25 cellular contexts compared by ENCODE assay signal in the genomic region with DNA sequence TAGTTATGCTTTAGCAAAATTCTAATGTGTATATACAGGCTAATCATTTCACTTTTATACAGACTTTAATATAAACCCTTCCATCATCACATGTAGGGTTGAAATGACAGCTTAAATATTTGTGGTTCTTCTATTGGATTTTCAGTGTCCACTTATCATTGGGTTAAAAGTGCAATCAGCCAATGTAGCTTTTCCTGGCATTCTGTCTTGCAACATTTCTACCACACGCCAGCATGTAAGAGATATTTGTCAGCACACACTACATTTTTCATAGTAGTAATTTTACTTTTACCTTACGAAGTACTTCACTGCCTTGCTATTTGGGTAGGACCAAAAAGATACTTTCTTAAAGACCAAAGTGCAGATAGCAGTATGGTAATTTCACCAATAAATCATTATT.
DNase-seq lines count a peak whose midpoint lies in the region; ATAC-seq and TF ChIP-seq lines count a peak whose summit lies in the region.
"Had no signal": no experiment of that assay in that cellular context is flagged by ENCODE, and none has a peak within 500 bp of the region (broad histone marks: within the 10 kb centered on the region; RNA-seq: fewer than 3 reads in every experiment).

No MANE protein-coding gene starts in this region.

- DNase-seq in GM23248 (peak; percentile 7), choroid plexus epithelial cell (ENCODE audit: low read depth) (peak; percentile 80), fibroblast of the aortic adventitia (ENCODE audit: low read depth) (peak; percentile 51), natural killer cell (no peak), tibial artery (no peak)
- DNase-seq in effector memory CD4-positive, alpha-beta T cell = no peak
- DNase-seq: Calu3; CD8-positive, alpha-beta memory T cell; DMS79 treated with DMSO at 0.1 percent for 48 hours; H9; MM.1S; NCI-H2029; NCI-H446 treated with DMSO at 0.1 percent for 48 hours; NCI-H526; PC-9; SJCRH30 had no signal

- no peaks in the 10 kb centered on the region for H3K79me2 ChIP-seq in GM23248 (ENCODE audit: insufficient read depth)

- no peak overlapping the region for H3K27ac ChIP-seq in GM23248
- H3K27ac ChIP-seq in effector memory CD4-positive, alpha-beta T cell (ENCODE audit: insufficient read depth, low read length, poor library complexity, severe bottlenecking) = no peak overlapping the region
- H3K27ac ChIP-seq in tibial artery = peak overlapping the region in 1 of 2 donors; percentile 21
- H3K27ac ChIP-seq: A549, KMS-11, PC-9, SJCRH30 had no signal

- intact Hi-C loops in natural killer cell (cut with micrococcal nuclease) = no loop called here
- intact Hi-C loops in tibial artery (cut with DNase I; ENCODE audit: low total_unique reads) = no loop called here

- H3K9me2 ChIP-seq in GM23248 (ENCODE audit: insufficient read depth) = no peaks in the 10 kb centered on the region

- H3K27me3 ChIP-seq in GM23248 (replicated peaks; ENCODE audit: insufficient read depth) = no peaks in the 10 kb centered on the region
- no peaks in the 10 kb centered on the region for H3K27me3 ChIP-seq in effector memory CD4-positive, alpha-beta T cell (replicated peaks; ENCODE audit: control insufficient read depth, insufficient read depth, low read length, poor library complexity, severe bottlenecking)
- H3K27me3 ChIP-seq in tibial artery = no peaks in the 10 kb centered on the region
- H3K27me3 ChIP-seq: SJCRH30 had no signal

- no peaks in the 10 kb centered on the region for H3K27me3 Mint-ChIP-seq in natural killer cell (ENCODE audit: low read depth in 2 of 2)
- H3K27me3 Mint-ChIP-seq: B cell; CD8-positive, alpha-beta memory T cell; IgD-negative memory B cell had no signal

- H3K9me3 ChIP-seq in GM23248 (ENCODE audit: low read depth) (no peaks in the 10 kb centered on the region), tibial artery (no peaks in the 10 kb centered on the region)
- H3K9me3 ChIP-seq in effector memory CD4-positive, alpha-beta T cell (ENCODE audit: control insufficient read depth, low read length) = no peaks in the 10 kb centered on the region
- H3K9me3 ChIP-seq: A549, SJCRH30 had no signal

- H3K9ac ChIP-seq in GM23248 = no peak overlapping the region
- H3K9ac ChIP-seq: KMS-11 had no signal

- peaks cover 4% of the 10 kb centered on the region for H3F3A ChIP-seq in GM23248 (ENCODE audit: insufficient read depth)

- no peak overlapping the region for H3K4me3 ChIP-seq in GM23248
- H3K4me3 ChIP-seq in choroid plexus epithelial cell (ENCODE audit: low read depth, low read length) = no peak overlapping the region
- H3K4me3 ChIP-seq in fibroblast of the aortic adventitia (ENCODE audit: low read depth, low read length) = no peak overlapping the region
- no peak overlapping the region for H3K4me3 ChIP-seq in effector memory CD4-positive, alpha-beta T cell (ENCODE audit: insufficient read depth, low read depth, low read length, poor library complexity, severe bottlenecking)
- no peak overlapping the region for H3K4me3 ChIP-seq in tibial artery
- H3K4me3 ChIP-seq: A549, GM23338, PC-9, SJCRH30 had no signal

- H3K4me1 ChIP-seq in GM23248 (ENCODE audit: insufficient read depth) (peaks cover 15% of the 10 kb centered on the region), tibial artery (peaks cover 0 to 58% (median 4%) of the 10 kb centered on the region in 4 donors)
- H3K4me1 ChIP-seq in effector memory CD4-positive, alpha-beta T cell (ENCODE audit: control insufficient read depth, insufficient read depth, low read length, poor library complexity, severe bottlenecking) = no peaks in the 10 kb centered on the region
- H3K4me1 ChIP-seq: SJCRH30 had no signal

- H3K9me3 Mint-ChIP-seq in natural killer cell = peaks cover 0 to 2% of the 10 kb centered on the region in 2 donors
- H3K9me3 Mint-ChIP-seq: GM23338 had no signal

- no peaks in the 10 kb centered on the region for H3K36me3 Mint-ChIP-seq in natural killer cell
- H3K36me3 Mint-ChIP-seq: CD14-positive monocyte; CD8-positive, alpha-beta memory T cell; IgD-negative memory B cell had no signal

- H3K4me2 ChIP-seq in GM23248 (ENCODE audit: unreplicated experiment) = no peak overlapping the region
- H3K4me2 ChIP-seq: A549, GM23338, KMS-11, PC-9 had no signal

- H3K27ac Mint-ChIP-seq in natural killer cell = no peak overlapping the region
- H3K27ac Mint-ChIP-seq: B cell; CD14-positive monocyte; CD8-positive, alpha-beta memory T cell; GM23338; H9; IgD-negative memory B cell had no signal

- H3K36me3 ChIP-seq in GM23248 (ENCODE audit: low read depth) (no peaks in the 10 kb centered on the region), tibial artery (no peaks in the 10 kb centered on the region)
- H3K36me3 ChIP-seq in effector memory CD4-positive, alpha-beta T cell (ENCODE audit: control insufficient read depth, insufficient read depth, low read length) = no peaks in the 10 kb centered on the region
- H3K36me3 ChIP-seq: SJCRH30 had no signal

- TF ChIP-seq CTCF in choroid plexus epithelial cell (conservative IDR thresholded peaks at IDR 0.05; ENCODE audit: low read depth, low read length) (no peak), fibroblast of the aortic adventitia (IDR thresholded peaks at IDR 0.05; ENCODE audit: insufficient read depth, low read length) (no peak), natural killer cell (IDR thresholded peaks at IDR 0.05) (no peak), tibial artery (IDR thresholded peaks at IDR 0.05) (no peak)

- no peaks in the 10 kb centered on the region for H3K4me1 Mint-ChIP-seq in natural killer cell
- H3K4me1 Mint-ChIP-seq: B cell; CD14-positive monocyte; CD8-positive, alpha-beta memory T cell; GM23338; H9; IgD-negative memory B cell had no signal

- ATAC-seq in natural killer cell = no peak
- ATAC-seq in HG02610 (IDR thresholded peaks at IDR 0.05; ENCODE audit: unreplicated experiment) = no peak
- ATAC-seq: A549, GM23338, Right ventricle myocardium inferior, SK-N-SH treated with all-trans-retinoic acid at 6 μM for 48 hours had no signal

- in situ Hi-C loops in GM23248 (cut with MboI) = no loop called here

- no peak overlapping the region for H2AFZ ChIP-seq in GM23248
- H2AFZ ChIP-seq: GM23338, PC-9 had no signal

- 58 to 70% methylated on average over 2 of the region's 2 CpGs for WGBS in GM23248 (ENCODE audit: low coverage in 1 of 2, low lambda C conversion rate in 2 of 2, missing lambda C conversion rate in 2 of 2), 2 experiments

- no peak overlapping the region for H3K4me3 Mint-ChIP-seq in natural killer cell
- H3K4me3 Mint-ChIP-seq: B cell; CD14-positive monocyte; CD8-positive, alpha-beta memory T cell; GM23338; H9; IgD-negative memory B cell had no signal

- no peaks in the 10 kb centered on the region for H4K20me1 ChIP-seq in GM23248 (ENCODE audit: insufficient read depth)

Comparison
In these comparisons a context has a peak if more than half of its experiments do, and no peak if none do; other contexts are left out.
1. DNase-seq: peak in GM23248 (single experiment), choroid plexus epithelial cell (single experiment) and fibroblast of the aortic adventitia (single experiment); none in natural killer cell (single experiment), effector memory CD4-positive, alpha-beta T cell (0 of 3) and tibial artery (0 of 2).